34 cellular contexts compared by ENCODE assay signal in the genomic region with DNA sequence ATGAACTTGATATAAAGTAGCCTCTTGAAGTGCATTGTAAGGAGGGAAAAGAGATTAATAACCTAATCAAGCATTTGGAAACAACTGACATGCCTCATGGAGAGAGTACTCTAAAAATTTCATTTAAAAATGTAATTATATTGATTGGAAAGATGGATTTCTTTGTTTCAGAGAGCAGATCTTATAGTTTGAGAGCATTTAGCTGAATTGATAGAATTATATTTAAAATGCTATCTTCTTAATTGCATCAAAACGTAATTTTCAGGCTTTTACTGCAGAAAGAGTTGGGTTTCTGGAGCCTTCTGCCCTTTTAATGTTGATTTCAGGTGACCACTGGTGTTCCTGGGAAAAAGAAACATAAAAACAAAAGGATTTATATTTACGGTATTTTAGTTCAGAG.
"Had no signal": no experiment of that assay in that cellular context is flagged by ENCODE, and none has a peak within 500 bp of the region (broad histone marks: within the 10 kb centered on the region; RNA-seq: fewer than 3 reads in every experiment).

No MANE protein-coding gene starts in this region.

- H3K36me3 ChIP-seq: MG63 had no signal

- H3K4me3 ChIP-seq: MG63 had no signal

- H3K27ac ChIP-seq: KMS-11 had no signal

- H3K9me3 ChIP-seq: MG63 had no signal

- H3K9ac ChIP-seq: KMS-11 had no signal

- DNase-seq: Karpas-422, Kasumi-1, KG1, MG63, MM.1S, MV-4-11, NCI-H1048, NCI-H1092, NCI-H1105, NCI-H1105 treated with DMSO at 0.1 percent for 48 hours, NCI-H1417, NCI-H1417 treated with DMSO at 0.1 percent for 48 hours, NCI-H1436, NCI-H1436 treated with DMSO at 0.1 percent for 48 hours, NCI-H146, NCI-H1694, NCI-H1694 treated with DMSO at 0.1 percent for 48 hours, NCI-H187, NCI-H187 treated with DMSO at 0.1 percent for 48 hours, NCI-H1930, NCI-H2029, NCI-H2029 treated with DMSO at 0.1 percent for 48 hours, NCI-H2081, NCI-H2081 treated with DMSO at 0.1 percent for 48 hours, NCI-H2107, NCI-H2171, NCI-H2171 treated with DMSO at 0.1 percent for 48 hours, NCI-H2227 treated with DMSO at 0.1 percent for 48 hours, NCI-H226, NCI-H345, NCI-H446, NCI-H446 treated with DMSO at 0.1 percent for 48 hours, NCI-H510A had no signal

- H3K27me3 ChIP-seq: MG63 had no signal

- H3K4me2 ChIP-seq: KMS-11 had no signal
